ENCODE assay signal across 26 cellular contexts in the genomic region with DNA sequence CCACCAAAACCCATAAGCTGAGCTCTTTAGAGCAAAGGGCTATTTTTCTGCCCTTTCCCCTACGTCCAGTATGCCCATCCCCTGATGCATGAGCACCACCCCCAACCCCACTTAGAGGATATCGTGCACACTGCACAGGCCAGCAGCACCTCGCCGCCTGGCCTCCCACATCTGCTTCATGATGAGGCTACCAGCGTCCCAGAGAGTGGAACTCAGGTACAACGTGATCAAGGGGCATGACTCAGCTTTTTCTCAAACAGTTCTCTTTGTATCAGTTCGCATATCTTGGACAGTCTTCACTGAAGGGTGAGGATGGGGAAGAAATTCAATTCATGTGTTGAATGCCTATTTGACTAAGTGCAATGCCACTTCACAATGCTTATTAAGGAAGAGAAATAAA.
"Had no signal": no experiment of that assay in that cellular context is flagged by ENCODE, and none has a peak within 500 bp of the region (broad histone marks: within the 10 kb centered on the region; RNA-seq: fewer than 3 reads in every experiment).

No MANE protein-coding gene starts in this region.

- ATAC-seq: activated CD4-positive, CD25-positive, alpha-beta regulatory T cell treated with anti-CD3 and anti-CD28 coated beads, Interleukin-2, amount 50 U/mL, for 24 hours; activated CD8-positive, alpha-beta T cell treated with anti-CD3 and anti-CD28 coated beads for 36 hours; activated T-cell treated with anti-CD3 and anti-CD28 coated beads, Interleukin-2, amount 50 U/mL, for 4 hours; activated T-helper 17 cell treated with anti-CD3 and anti-CD28 coated beads, Interleukin-2, amount 50 U/mL, for 72 hours; left cardiac atrium; left ventricle myocardium superior; right cardiac atrium had no signal

- H3K4me1 ChIP-seq: testis had no signal

- H3K27me3 ChIP-seq: brain microvascular endothelial cell, esophagus muscularis mucosa, testis, transverse colon had no signal

- FAIRE-seq: islet of Langerhans, TTC549 had no signal

- DNase-seq: activated CD4-positive, alpha-beta T cell treated with anti-CD3 and anti-CD28 coated beads, Interleukin-2, amount 10 ng/mL, durations not matched to agents 24 days and 14 days; activated CD8-positive, alpha-beta T cell treated with anti-CD3 and anti-CD28 coated beads for 36 hours; activated naive CD4-positive, alpha-beta T cell treated with Interleukin-2 at 50 U/mL for 16 hours; activated T-cell treated with anti-CD3 and anti-CD28 coated beads, Interleukin-2, amount 50 U/mL, for 4 hours; aorta; brain microvascular endothelial cell; endodermal cell; foreskin melanocyte; glutamatergic neuron; left cardiac atrium; left ventricle myocardium superior; naive B cell; nephron progenitor cell; nucleus accumbens; spleen; stimulated activated naive CD4-positive, alpha-beta T cell; testis; transverse colon; WERI-Rb-1 had no signal

- H3K36me3 Mint-ChIP-seq: activated naive CD8-positive, alpha-beta T cell had no signal

- H3K4me3 ChIP-seq: esophagus muscularis mucosa, spleen, testis, transverse colon had no signal

- H3K36me3 ChIP-seq: brain microvascular endothelial cell, esophagus muscularis mucosa, spleen, transverse colon, WERI-Rb-1 had no signal

- H3K9me3 Mint-ChIP-seq: activated CD8-positive, alpha-beta T cell treated with anti-CD3 and anti-CD28 coated beads for 36 hours; activated T-cell treated with anti-CD3 and anti-CD28 coated beads, Interleukin-2, amount 50 U/mL, for 4 hours; activated T-helper 17 cell treated with anti-CD3 and anti-CD28 coated beads, Interleukin-2, amount 50 U/mL, for 72 hours had no signal

- H3K9me3 ChIP-seq: esophagus muscularis mucosa, testis, transverse colon had no signal

- H3K27ac Mint-ChIP-seq: activated CD4-positive, alpha-beta T cell treated with anti-CD3 and anti-CD28 coated beads, Interleukin-2, amount 10 ng/mL, durations not matched to agents 24 days and 14 days; activated CD8-positive, alpha-beta T cell treated with anti-CD3 and anti-CD28 coated beads for 36 hours; activated naive CD8-positive, alpha-beta T cell; activated T-helper 17 cell treated with anti-CD3 and anti-CD28 coated beads, Interleukin-2, amount 50 U/mL, for 72 hours; endodermal cell; naive B cell; nephron progenitor cell had no signal

- H3K27ac ChIP-seq: brain microvascular endothelial cell, esophagus muscularis mucosa, spleen, testis, transverse colon, WERI-Rb-1 had no signal

- H3K4me3 Mint-ChIP-seq: activated CD4-positive, alpha-beta T cell treated with anti-CD3 and anti-CD28 coated beads, Interleukin-2, amount 10 ng/mL, durations not matched to agents 24 days and 14 days; activated CD8-positive, alpha-beta T cell treated with anti-CD3 and anti-CD28 coated beads for 36 hours; activated naive CD8-positive, alpha-beta T cell; activated T-cell treated with anti-CD3 and anti-CD28 coated beads, Interleukin-2, amount 50 U/mL, for 4 hours; activated T-helper 17 cell treated with anti-CD3 and anti-CD28 coated beads, Interleukin-2, amount 50 U/mL, for 72 hours; endodermal cell; naive B cell; nephron progenitor cell had no signal

- H3K4me1 Mint-ChIP-seq: activated CD4-positive, alpha-beta T cell treated with anti-CD3 and anti-CD28 coated beads, Interleukin-2, amount 10 ng/mL, durations not matched to agents 24 days and 14 days; activated T-helper 17 cell treated with anti-CD3 and anti-CD28 coated beads, Interleukin-2, amount 50 U/mL, for 72 hours had no signal
